Comparison of ENCODE assay signal across 21 cellular contexts in genomic region chr1:47565676-47566075, GRCh38.
"Had no signal": no experiment of that assay in that cellular context is flagged by ENCODE, and none has a peak within 500 bp of the region (broad histone marks: within the 10 kb centered on the region; RNA-seq: fewer than 3 reads in every experiment).

No MANE protein-coding gene starts in this region.

- H3K27ac Mint-ChIP-seq: dendritic cell treated with granulocyte-macrophage colony-stimulating factor and Interleukin-4, amounts not matched to agents 40 ng/mL and 50 ng/mL, for 4 days; memory B cell; natural killer cell treated with Interleukin-12 subunit alpha and Interleukin-12 subunit beta and Interleukin-15 and Interleukin-18, amount 100 ng/mL, for 72 hours; stimulated activated memory B cell treated with anti-CD40 and anti-IgM and Interleukin-4, amounts not matched to agents 10 μg/mL and 1 μg/mL and 100 μg/mL, for 72 hours; type B pancreatic cell had no signal

- H3K27ac ChIP-seq: colonic mucosa, esophagus muscularis mucosa, prostate gland, right atrium auricular region, testis, tibial artery had no signal

- H3K4me3 Mint-ChIP-seq: dendritic cell treated with granulocyte-macrophage colony-stimulating factor and Interleukin-4, amounts not matched to agents 40 ng/mL and 50 ng/mL, for 4 days; memory B cell; natural killer cell treated with Interleukin-12 subunit alpha and Interleukin-12 subunit beta and Interleukin-15 and Interleukin-18, amount 100 ng/mL, for 72 hours; neural crest cell; stimulated activated memory B cell treated with anti-CD40 and anti-IgM and Interleukin-4, amounts not matched to agents 10 μg/mL and 1 μg/mL and 100 μg/mL, for 72 hours; type B pancreatic cell had no signal

- DNase-seq: colonic mucosa; effector CD8-positive, alpha-beta T cell; foreskin melanocyte; hypothalamus; stimulated activated CD4-positive, alpha-beta T cell treated with anti-CD3 and anti-CD28 coated beads, Interleukin-4, amount 100 ng/mL, for 4 hours; stimulated activated naive CD8-positive, alpha-beta T cell treated with anti-CD3 and anti-CD28 coated beads, Interleukin-15, Interleukin-2, amounts not matched to agents 100 U/mL and 50 U/mL, for 24 hours; substantia nigra; testis; tibial artery had no signal

- H3K4me1 ChIP-seq: colonic mucosa, prostate gland had no signal

- H3K9me3 ChIP-seq: colonic mucosa, esophagus muscularis mucosa, prostate gland, right atrium auricular region, testis, tibial artery had no signal

- H3K9me3 Mint-ChIP-seq: dendritic cell treated with granulocyte-macrophage colony-stimulating factor and Interleukin-4, amounts not matched to agents 40 ng/mL and 50 ng/mL, for 4 days; memory B cell; natural killer cell treated with Interleukin-12 subunit alpha and Interleukin-12 subunit beta and Interleukin-15 and Interleukin-18, amount 100 ng/mL, for 72 hours; neural crest cell; stimulated activated memory B cell treated with anti-CD40 and anti-IgM and Interleukin-4, amounts not matched to agents 10 μg/mL and 1 μg/mL and 100 μg/mL, for 72 hours; type B pancreatic cell had no signal

- H3K36me3 ChIP-seq: colonic mucosa, esophagus muscularis mucosa, prostate gland, right atrium auricular region, tibial artery had no signal

- H3K27me3 ChIP-seq: colonic mucosa, right atrium auricular region, testis, tibial artery had no signal

- ATAC-seq: left lobe of liver; natural killer cell treated with Interleukin-12 subunit alpha and Interleukin-12 subunit beta and Interleukin-15 and Interleukin-18, amount 100 ng/mL, for 72 hours; sciatic nerve; stimulated activated memory B cell treated with anti-CD40 and anti-IgM and Interleukin-4, amounts not matched to agents 10 μg/mL and 1 μg/mL and 100 μg/mL, for 72 hours; stimulated activated naive CD8-positive, alpha-beta T cell treated with anti-CD3 and anti-CD28 coated beads, Interleukin-15, Interleukin-2, amounts not matched to agents 100 U/mL and 50 U/mL, for 24 hours had no signal

- H3K4me1 Mint-ChIP-seq: stimulated activated memory B cell treated with anti-CD40 and anti-IgM and Interleukin-4, amounts not matched to agents 10 μg/mL and 1 μg/mL and 100 μg/mL, for 72 hours had no signal

- H3K36me3 Mint-ChIP-seq: memory B cell; natural killer cell treated with Interleukin-12 subunit alpha and Interleukin-12 subunit beta and Interleukin-15 and Interleukin-18, amount 100 ng/mL, for 72 hours; stimulated activated memory B cell treated with anti-CD40 and anti-IgM and Interleukin-4, amounts not matched to agents 10 μg/mL and 1 μg/mL and 100 μg/mL, for 72 hours; type B pancreatic cell had no signal

- H3K4me3 ChIP-seq: colonic mucosa, esophagus muscularis mucosa, lung, prostate gland, right atrium auricular region, testis, tibial artery had no signal
